In genomic region chr1:211258310-211258755, GRCh38 we compare ENCODE assay signal across 8 cellular contexts. TPM values are rescaled to one million over a fixed set of nuclear protein-coding genes. Genes with fewer than 3 reads are reported as not detected.
A peak's percentile ranks its signal among the peaks of the same experiment; 100 is the strongest.
DNase-seq lines count a peak whose midpoint lies in the region; ATAC-seq and TF ChIP-seq lines count a peak whose summit lies in the region.

No MANE protein-coding gene starts in this region.

- peak overlapping the region; percentile 94 for H3K4me3 ChIP-seq in cardiac muscle cell
- peak overlapping the region; percentile 75 for H3K4me3 ChIP-seq in trophoblast cell (ENCODE audit: low read depth, low read length)

- H3K36me3 ChIP-seq in ES-I3 (ENCODE audit: insufficient read depth, low read length) (no peaks in the 10 kb centered on the region), cardiac muscle cell (no peaks in the 10 kb centered on the region), trophoblast cell (ENCODE audit: control insufficient read depth in 1 of 2, insufficient read depth in 2 of 2, low read length in 2 of 2) (peaks cover 0 to 1% of the 10 kb centered on the region in 2 experiments)

- H2BK12ac ChIP-seq in trophoblast cell (ENCODE audit: low read length) = peak overlapping the region; percentile 50

- H2BK5ac ChIP-seq in trophoblast cell (ENCODE audit: low read depth, low read length, poor library complexity) = peak overlapping the region; percentile 99

- H3K27me3 Mint-ChIP-seq in activated naive CD8-positive, alpha-beta T cell treated with anti-CD3 and anti-CD28 coated beads, Interleukin-2, amount 50 U/mL, for 24 hours = no peaks in the 10 kb centered on the region
- H3K27me3 Mint-ChIP-seq in type B pancreatic cell = no peaks in the 10 kb centered on the region

- peak overlapping the region; percentile 99 for H2BK120ac ChIP-seq in trophoblast cell (ENCODE audit: insufficient read depth, low read length, poor library complexity)

- H3K36me3 Mint-ChIP-seq in activated naive CD8-positive, alpha-beta T cell treated with anti-CD3 and anti-CD28 coated beads, Interleukin-2, amount 50 U/mL, for 24 hours (ENCODE audit: low read depth) = peaks cover 9% of the 10 kb centered on the region
- peaks cover 6% of the 10 kb centered on the region for H3K36me3 Mint-ChIP-seq in type B pancreatic cell

- no peaks in the 10 kb centered on the region for H3K4me1 ChIP-seq in ES-I3 (ENCODE audit: insufficient read depth, low read length)
- peaks cover 20% of the 10 kb centered on the region for H3K4me1 ChIP-seq in cardiac muscle cell (ENCODE audit: low read depth)
- H3K4me1 ChIP-seq in trophoblast cell (ENCODE audit: control insufficient read depth in 1 of 2, insufficient read depth in 2 of 2, low read length in 2 of 2) = peaks cover 5 to 6% of the 10 kb centered on the region in 2 experiments

- peak overlapping the region; percentile 63 for H3K4me2 ChIP-seq in trophoblast cell (ENCODE audit: low read length)

- ATAC-seq in HG02588 (IDR thresholded peaks at IDR 0.05; ENCODE audit: unreplicated experiment) = peak; percentile 34
- ATAC-seq in activated naive CD8-positive, alpha-beta T cell treated with anti-CD3 and anti-CD28 coated beads, Interleukin-2, amount 50 U/mL, for 24 hours = no peak

- H3K4me3 Mint-ChIP-seq in activated naive CD8-positive, alpha-beta T cell treated with anti-CD3 and anti-CD28 coated beads, Interleukin-2, amount 50 U/mL, for 24 hours = peak overlapping the region; percentile 91
- peak overlapping the region; percentile 92 for H3K4me3 Mint-ChIP-seq in type B pancreatic cell

- H4K91ac ChIP-seq in trophoblast cell (ENCODE audit: low read depth, low read length) = peak overlapping the region; percentile 100

- no peaks in the 10 kb centered on the region for H3K27me3 ChIP-seq in cardiac muscle cell
- H3K27me3 ChIP-seq in trophoblast cell (ENCODE audit: insufficient read depth, low read length) = no peaks in the 10 kb centered on the region

- H3K23ac ChIP-seq in trophoblast cell (ENCODE audit: low read length) = no peak overlapping the region

- H3K4me1 Mint-ChIP-seq in activated naive CD8-positive, alpha-beta T cell treated with anti-CD3 and anti-CD28 coated beads, Interleukin-2, amount 50 U/mL, for 24 hours = peaks cover 23% of the 10 kb centered on the region
- H3K4me1 Mint-ChIP-seq in type B pancreatic cell (ENCODE audit: unreplicated experiment) = peaks cover 21% of the 10 kb centered on the region

- H4K8ac ChIP-seq in trophoblast cell (ENCODE audit: low read depth, low read length) = peak overlapping the region; percentile 100

- peaks cover 26% of the 10 kb centered on the region for H3K79me1 ChIP-seq in trophoblast cell (ENCODE audit: low read length)

- peak overlapping the region; percentile 97 for H3K27ac ChIP-seq in cardiac muscle cell
- peak overlapping the region; percentile 100 for H3K27ac ChIP-seq in trophoblast cell (ENCODE audit: low read depth, low read length)

- peak overlapping the region; percentile 98 for H3K4ac ChIP-seq in trophoblast cell (ENCODE audit: low read depth, low read length)

- H4K12ac ChIP-seq in trophoblast cell (ENCODE audit: low read depth, low read length) = peak overlapping the region; percentile 99

- peak overlapping the region; percentile 95 for H3K27ac Mint-ChIP-seq in activated naive CD8-positive, alpha-beta T cell treated with anti-CD3 and anti-CD28 coated beads, Interleukin-2, amount 50 U/mL, for 24 hours
- peak overlapping the region; percentile 96 for H3K27ac Mint-ChIP-seq in type B pancreatic cell

- peak overlapping the region; percentile 96 for H2AFZ ChIP-seq in trophoblast cell (ENCODE audit: insufficient read depth, low read length, poor library complexity)

- no peaks in the 10 kb centered on the region for H3K9me3 Mint-ChIP-seq in activated naive CD8-positive, alpha-beta T cell treated with anti-CD3 and anti-CD28 coated beads, Interleukin-2, amount 50 U/mL, for 24 hours
- H3K9me3 Mint-ChIP-seq in type B pancreatic cell = no peaks in the 10 kb centered on the region

- H3K9me3 ChIP-seq in ES-I3 (ENCODE audit: control insufficient read depth, insufficient read depth, low read length) (no peaks in the 10 kb centered on the region), cardiac muscle cell (ENCODE audit: low read depth) (no peaks in the 10 kb centered on the region), trophoblast cell (ENCODE audit: insufficient read depth, low read depth, low read length) (no peaks in the 10 kb centered on the region)

- H3K14ac ChIP-seq in trophoblast cell (ENCODE audit: low read length) = peak overlapping the region; percentile 100

- H3K18ac ChIP-seq in trophoblast cell (ENCODE audit: low read length) = peak overlapping the region; percentile 100

- WGBS in trophoblast cell (ENCODE audit: extremely low coverage, insufficient coverage, insufficient read length) = no CpG with 5 or more reads among the region's 17 CpGs

- peak overlapping the region; percentile 98 for H2AK5ac ChIP-seq in trophoblast cell (ENCODE audit: low read length)

- TF ChIP-seq CTCF in cardiac muscle cell (IDR thresholded peaks at IDR 0.05; ENCODE audit: low read depth, low read length) (no peak), type B pancreatic cell (conservative IDR thresholded peaks at IDR 0.05) (no peak)

- H3K9ac ChIP-seq in ES-I3 (ENCODE audit: low read depth, low read length) (peak overlapping the region; percentile 97), trophoblast cell (ENCODE audit: low read length) (peak overlapping the region; percentile 91)

- H3K79me2 ChIP-seq in trophoblast cell (ENCODE audit: control insufficient read depth, insufficient read depth, low read length, poor library complexity) = peaks cover 16% of the 10 kb centered on the region

- DNase-seq in NCI-H1092 treated with DMSO at 0.1 percent for 48 hours (lab: John Stamatoyannopoulos, UW) (peak; percentile 89), SW 1271 (lab: John Stamatoyannopoulos, UW) (peak; percentile 14 to 47), cardiac muscle cell (ENCODE audit: low read depth in 1 of 2, low spot score in 1 of 2) (peak; percentile 81 to 88), trophoblast cell (peak; percentile 69 to 79), type B pancreatic cell (ENCODE audit: extremely low spot score, unreplicated experiment) (peak; percentile 77)
- DNase-seq in activated naive CD8-positive, alpha-beta T cell treated with anti-CD3 and anti-CD28 coated beads, Interleukin-2, amount 50 U/mL, for 24 hours = peak; percentile 69

RNA-seq across cellular contexts. Expression of gene RCOR3, which starts 0.8 kb away (rescaled TPM):
- total RNA-seq in cardiac muscle cell (28.7 and 35.2 TPM in 2 replicates), type B pancreatic cell (ENCODE audit: low replicate concordance) (47.9 and 52.8 TPM in 2 replicates)
- polyA plus RNA-seq in cardiac muscle cell = 36.6 and 42.8 TPM in 2 replicates
- 39.1 and 39.8 TPM in 2 replicates for polyA plus RNA-seq in trophoblast cell (2013)

Comparison
In these comparisons a context has a peak if more than half of its experiments do, and no peak if none do; other contexts are left out.
1. DNase-seq: peak in every context shown above with its lines; median percentile 89 in NCI-H1092 treated with DMSO at 0.1 percent for 48 hours; 84 in cardiac muscle cell; 77 in type B pancreatic cell; 74 in trophoblast cell; 69 in activated naive CD8-positive, alpha-beta T cell treated with anti-CD3 and anti-CD28 coated beads, Interleukin-2, amount 50 U/mL, for 24 hours; 30 in SW 1271.